In genomic region chr4:110449947-110450346, GRCh38 we compare ENCODE assay signal across 26 cellular contexts. TPM values are rescaled to one million over a fixed set of nuclear protein-coding genes. Genes with fewer than 3 reads are reported as not detected.
DNase-seq lines count a peak whose midpoint lies in the region; ATAC-seq, FAIRE-seq and TF ChIP-seq lines count a peak whose summit lies in the region.
"Had no signal": no experiment of that assay in that cellular context is flagged by ENCODE, and none has a peak within 500 bp of the region (broad histone marks: within the 10 kb centered on the region; RNA-seq: fewer than 3 reads in every experiment).

No MANE protein-coding gene starts in this region.

- H3K4me3 ChIP-seq in mucosa of descending colon (no peak overlapping the region), ovary (no peak overlapping the region)
- H3K4me3 ChIP-seq: A549; BLaER1 treated with 17β-estradiol and CSF1 and Interleukin-3, amounts not matched to agents 10 nM and 100 nM; SJSA1 had no signal

- FAIRE-seq in colon (lab: Jason Lieb, UNC), result peak; percentile 10
- FAIRE-seq: A549, D721Med, GM19239, H1 had no signal

- H3K27ac ChIP-seq in ovary, result no peak overlapping the region
- H3K27ac ChIP-seq: A549; BLaER1 treated with 17β-estradiol and CSF1 and Interleukin-3, amounts not matched to agents 10 nM and 100 nM; SJSA1 had no signal

- peak; percentile 99 for ATAC-seq in mucosa of descending colon
- ATAC-seq in HG02970 (IDR thresholded peaks at IDR 0.05; ENCODE audit: low FRiP score, unreplicated experiment), result no peak
- ATAC-seq: A549, Right ventricle myocardium inferior had no signal

- WGBS in ovary, 3 donors, result 84 to 91% (median 86%) methylated on average over 2 of the region's 2 CpGs

- TF ChIP-seq EP300 in ovary (IDR thresholded peaks at IDR 0.05), result no peak

- TF ChIP-seq POLR2A in ovary (IDR thresholded peaks at IDR 0.05), result no peak

- intact Hi-C loops in mucosa of descending colon (cut with DNase I, micrococcal nuclease) (no loop called here), ovary (cut with DNase I) (no loop called here)

- TF ChIP-seq CTCF in mucosa of descending colon (IDR thresholded peaks at IDR 0.05), result no peak
- TF ChIP-seq CTCF in ovary (IDR thresholded peaks at IDR 0.05), result no peak

- H3K27me3 ChIP-seq in ovary, result no peaks in the 10 kb centered on the region
- H3K27me3 ChIP-seq: BLaER1 treated with 17β-estradiol and CSF1 and Interleukin-3, amounts not matched to agents 10 nM and 100 nM; SJSA1 had no signal

- no peaks in the 10 kb centered on the region for H3K9me3 ChIP-seq in mucosa of descending colon
- no peaks in the 10 kb centered on the region for H3K9me3 ChIP-seq in ovary
- H3K9me3 ChIP-seq: A549; BLaER1 treated with 17β-estradiol and CSF1 and Interleukin-3, amounts not matched to agents 10 nM and 100 nM; SJSA1 had no signal

- H3K4me1 ChIP-seq in mucosa of descending colon (ENCODE audit: low read depth), result no peaks in the 10 kb centered on the region
- no peaks in the 10 kb centered on the region for H3K4me1 ChIP-seq in ovary (ENCODE audit: insufficient read depth)
- H3K4me1 ChIP-seq: A549; BLaER1 treated with 17β-estradiol and CSF1 and Interleukin-3, amounts not matched to agents 10 nM and 100 nM; SJSA1 had no signal

- no peaks in the 10 kb centered on the region for H3K36me3 ChIP-seq in mucosa of descending colon (ENCODE audit: low read depth)
- H3K36me3 ChIP-seq in ovary, result no peaks in the 10 kb centered on the region
- H3K36me3 ChIP-seq: BLaER1 treated with 17β-estradiol and CSF1 and Interleukin-3, amounts not matched to agents 10 nM and 100 nM; SJSA1 had no signal

- peak; percentile 14 for DNase-seq in kidney tubule cell (ENCODE audit: low spot score)
- peak in 2 of 3 donors; percentile 58 to 88 for DNase-seq in mucosa of descending colon
- no peak for DNase-seq in NCI-H774 (lab: John Stamatoyannopoulos, UW)
- DNase-seq in ovary, result no peak
- no peak for DNase-seq in cerebellar cortex (ENCODE audit: low spot score)
- DNase-seq: AML-193; CD4-positive, alpha-beta T cell; HCEC 1CT; Karpas-422; NCI-H1092; NCI-H1417 treated with DMSO at 0.1 percent for 48 hours; NCI-H1694 treated with DMSO at 0.1 percent for 48 hours; NCI-H2081; NCI-H2171 treated with DMSO at 0.1 percent for 48 hours; NCI-H345; NCI-H524; NCI-H748 treated with DMSO at 0.1 percent for 48 hours had no signal

RNA-seq across cellular contexts. Expression of gene ENPEP, which starts 26.0 kb away (rescaled TPM):
- total RNA-seq in mucosa of descending colon, result 1 to 10 TPM; 1.2 to 2.1 (median 1.5) TPM
- 1 to 10 TPM in 6 of 7 donors, under 1 TPM in 1; 0.91 to 3.6 (median 2.2) TPM for total RNA-seq in ovary
- polyA plus RNA-seq in ovary, result 1 to 10 TPM; 1.5 to 4.7 TPM
- total RNA-seq: CD4-positive, alpha-beta T cell had no signal

Comparison
In these comparisons a context has a peak if more than half of its experiments do, and no peak if none do; other contexts are left out.
1. DNase-seq: peak in kidney tubule cell (single experiment) and mucosa of descending colon (2 of 3); none in NCI-H774 (single experiment), ovary (0 of 5) and cerebellar cortex (single experiment).